Comparison of ENCODE assay signal across 33 cellular contexts in the genomic region with DNA sequence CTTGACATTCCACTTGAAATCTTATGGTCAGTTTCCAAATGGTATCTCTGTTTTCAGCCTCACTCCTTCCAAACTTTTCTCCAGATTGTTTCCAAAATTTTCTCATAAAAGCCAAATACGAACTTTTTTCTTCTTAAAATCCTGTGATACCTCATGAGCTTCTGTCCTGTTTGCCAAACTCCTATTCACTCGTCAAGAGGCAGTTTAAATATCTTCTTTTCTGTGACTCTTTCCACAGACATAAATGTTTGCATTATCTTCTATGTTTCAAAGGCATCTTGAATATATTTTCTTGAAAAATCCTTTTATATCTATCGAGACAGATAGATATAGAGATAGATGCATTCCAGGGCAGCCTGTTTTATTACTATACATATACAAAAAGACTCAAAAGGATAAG.
"Had no signal": no experiment of that assay in that cellular context is flagged by ENCODE, and none has a peak within 500 bp of the region (broad histone marks: within the 10 kb centered on the region; RNA-seq: fewer than 3 reads in every experiment).

No MANE protein-coding gene starts in this region.

- ATAC-seq: activated naive CD4-positive, alpha-beta T cell treated with anti-CD3 and anti-CD28 coated beads, Interleukin-2, amount 50 U/mL, for 72 hours; activated naive CD8-positive, alpha-beta T cell treated with anti-CD3 and anti-CD28 coated beads, Interleukin-2, amount 50 U/mL, for 24 hours; activated T-cell treated with anti-CD3 and anti-CD28 coated beads, Interleukin-2, amount 50 U/mL, for 4 hours; activated T-cell treated with anti-CD3 and anti-CD28 coated beads, Interleukin-2, amount 50 U/mL, for 72 hours; activated T-helper 17 cell treated with anti-CD3 and anti-CD28 coated beads, Interleukin-2, amount 50 U/mL, for 72 hours; body of pancreas had no signal

- FAIRE-seq: astrocyte, bronchial epithelial cell had no signal

- H3K9me3 ChIP-seq: adrenal gland, ascending aorta, body of pancreas, breast epithelium had no signal

- DNase-seq: activated effector memory CD4-positive, alpha-beta T cell treated with anti-CD3 and anti-CD28 coated beads, Interleukin-2, amount 50 U/mL, for 16 hours; activated effector memory CD4-positive, alpha-beta T cell treated with Interleukin-2 at 50 U/mL for 16 hours; activated gamma-delta T cell; activated gamma-delta T cell treated with Interleukin-2 at 50 U/mL for 16 hours; activated naive CD4-positive, alpha-beta T cell; activated naive CD4-positive, alpha-beta T cell treated with anti-CD3 and anti-CD28 coated beads for 36 hours; activated naive CD4-positive, alpha-beta T cell treated with anti-CD3 and anti-CD28 coated beads, Interleukin-2, amount 10 ng/mL, durations not matched to agents 7 days and 5 days; activated naive CD4-positive, alpha-beta T cell treated with anti-CD3 and anti-CD28 coated beads, Interleukin-2, amount 50 U/mL, for 16 hours; activated naive CD4-positive, alpha-beta T cell treated with Interleukin-2 at 50 U/mL for 16 hours; activated naive CD8-positive, alpha-beta T cell treated with anti-CD3 and anti-CD28 coated beads for 36 hours; activated naive CD8-positive, alpha-beta T cell treated with anti-CD3 and anti-CD28 coated beads, Interleukin-2, amount 10 ng/mL, durations not matched to agents 7 days and 5 days; activated naive CD8-positive, alpha-beta T cell treated with anti-CD3 and anti-CD28 coated beads, Interleukin-2, amount 50 U/mL, for 24 hours; activated T-cell treated with anti-CD3 and anti-CD28 coated beads, Interleukin-2, amount 50 U/mL, for 24 hours; activated T-cell treated with anti-CD3 and anti-CD28 coated beads, Interleukin-2, amount 50 U/mL, for 4 hours; activated T-cell treated with anti-CD3 and anti-CD28 coated beads, Interleukin-2, amount 50 U/mL, for 48 hours; activated T-cell treated with anti-CD3 and anti-CD28 coated beads, Interleukin-2, amount 50 U/mL, for 72 hours; adrenal gland; amniotic stem cell; amygdala; anterior cingulate cortex; aorta; body of pancreas; brain microvascular endothelial cell; caudate nucleus; central memory CD4-positive, alpha-beta T cell; cerebellar nuclear complex had no signal

- H3K4me1 ChIP-seq: adrenal gland, ascending aorta, body of pancreas, breast epithelium had no signal

- H3K27ac ChIP-seq: adrenal gland, ascending aorta, body of pancreas, brain microvascular endothelial cell, breast epithelium, cardiac muscle cell had no signal

- H3K4me3 ChIP-seq: adrenal gland, ascending aorta, body of pancreas, breast epithelium, cardiac muscle cell had no signal

- H3K36me3 ChIP-seq: adrenal gland, ascending aorta, brain microvascular endothelial cell, breast epithelium, cardiac muscle cell had no signal

- H3K27me3 ChIP-seq: adrenal gland, ascending aorta, body of pancreas, brain microvascular endothelial cell, breast epithelium, cardiac muscle cell had no signal
